ENCODE assay signal across 8 cellular contexts in genomic region chr19:15249912-15250634, GRCh38. TPM values are rescaled to one million over a fixed set of nuclear protein-coding genes. Genes with fewer than 3 reads are reported as not detected.
DNase-seq lines count a peak whose midpoint lies in the region; ATAC-seq lines count a peak whose summit lies in the region.

No MANE protein-coding gene starts in this region.

- no peak overlapping the region for H3K27ac Mint-ChIP-seq in activated T-helper 1 cell treated with anti-CD3 and anti-CD28 coated beads, Interleukin-12 subunit alpha, Interleukin-12 subunit beta, Interleukin-2, Interleukin-4 antibody, amounts not matched to agents 30 ng/mL and 10 ng/mL and 1 ng/mL, durations not matched to agents 14 hours and 24 hours and 36 hours

- H3K4me1 ChIP-seq in urinary bladder (ENCODE audit: insufficient read depth), result no peaks in the 10 kb centered on the region

- 23% methylated on average over 15 of the region's 15 CpGs for WGBS in urinary bladder

- H3K27ac ChIP-seq in epithelial cell of prostate (peak overlapping the region; percentile 19), urinary bladder (ENCODE audit: low read depth) (peak overlapping the region; percentile 73)

- H3K9me3 Mint-ChIP-seq in activated T-helper 1 cell treated with anti-CD3 and anti-CD28 coated beads, Interleukin-12 subunit alpha, Interleukin-12 subunit beta, Interleukin-2, Interleukin-4 antibody, amounts not matched to agents 30 ng/mL and 10 ng/mL and 1 ng/mL, durations not matched to agents 14 hours and 24 hours and 36 hours, result no peaks in the 10 kb centered on the region

- ATAC-seq in HG03457 (IDR thresholded peaks at IDR 0.05; ENCODE audit: unreplicated experiment) (no peak), HG02571 (IDR thresholded peaks at IDR 0.05; ENCODE audit: unreplicated experiment) (no peak), GM18858 (IDR thresholded peaks at IDR 0.05; ENCODE audit: unreplicated experiment) (no peak)

- H3K4me3 Mint-ChIP-seq in activated T-helper 1 cell treated with anti-CD3 and anti-CD28 coated beads, Interleukin-12 subunit alpha, Interleukin-12 subunit beta, Interleukin-2, Interleukin-4 antibody, amounts not matched to agents 30 ng/mL and 10 ng/mL and 1 ng/mL, durations not matched to agents 14 hours and 24 hours and 36 hours, result no peak overlapping the region

- no peaks in the 10 kb centered on the region for H3K27me3 Mint-ChIP-seq in activated T-helper 1 cell treated with anti-CD3 and anti-CD28 coated beads, Interleukin-12 subunit alpha, Interleukin-12 subunit beta, Interleukin-2, Interleukin-4 antibody, amounts not matched to agents 30 ng/mL and 10 ng/mL and 1 ng/mL, durations not matched to agents 14 hours and 24 hours and 36 hours (ENCODE audit: insufficient read depth)

- intact Hi-C loops in activated T-helper 1 cell treated with anti-CD3 and anti-CD28 coated beads, Interleukin-12 subunit alpha, Interleukin-12 subunit beta, Interleukin-2, Interleukin-4 antibody, amounts not matched to agents 30 ng/mL and 10 ng/mL and 1 ng/mL, durations not matched to agents 14 hours and 24 hours and 36 hours (cut with micrococcal nuclease), result no loop called here

- H3K4me3 ChIP-seq in urinary bladder (ENCODE audit: low read depth, low read length), result no peak overlapping the region

- H3K4me1 Mint-ChIP-seq in activated T-helper 1 cell treated with anti-CD3 and anti-CD28 coated beads, Interleukin-12 subunit alpha, Interleukin-12 subunit beta, Interleukin-2, Interleukin-4 antibody, amounts not matched to agents 30 ng/mL and 10 ng/mL and 1 ng/mL, durations not matched to agents 14 hours and 24 hours and 36 hours (ENCODE audit: low read depth), result no peaks in the 10 kb centered on the region

- peaks cover under 1% of the 10 kb centered on the region for H3K36me3 ChIP-seq in urinary bladder (ENCODE audit: insufficient read depth)

- DNase-seq in NCI-H460 (ENCODE audit: extremely low read depth, low read depth), result peak; percentile 66
- no peak for DNase-seq in epithelial cell of prostate (ENCODE audit: low read depth, low spot score)
- DNase-seq in myocyte (ENCODE audit: low read depth), result peak; percentile 92
- DNase-seq in activated T-helper 1 cell treated with anti-CD3 and anti-CD28 coated beads, Interleukin-12 subunit alpha, Interleukin-12 subunit beta, Interleukin-2, Interleukin-4 antibody, amounts not matched to agents 30 ng/mL and 10 ng/mL and 1 ng/mL, durations not matched to agents 14 hours and 24 hours and 36 hours (ENCODE audit: low spot score), result no peak

- peaks cover 23% of the 10 kb centered on the region for H3K36me3 Mint-ChIP-seq in activated T-helper 1 cell treated with anti-CD3 and anti-CD28 coated beads, Interleukin-12 subunit alpha, Interleukin-12 subunit beta, Interleukin-2, Interleukin-4 antibody, amounts not matched to agents 30 ng/mL and 10 ng/mL and 1 ng/mL, durations not matched to agents 14 hours and 24 hours and 36 hours (ENCODE audit: low read depth)

RNA-seq across cellular contexts. Expression of gene EPHX3, which starts 17.8 kb away (rescaled TPM):
- 0.17 and 0.22 TPM in 2 replicates for total RNA-seq in NCI-H460 (2014; rRNA removed; shearing (Covaris generic))
- polyA plus RNA-seq in NCI-H460 (2014; cell fraction: nucleus; rRNA removed), result not detected in 2 replicates
- total RNA-seq in myocyte (0.16 TPM in 1 of 2 replicates, not detected in the other), urinary bladder (0.74 TPM)
- polyA plus RNA-seq in myocyte (2012), result 0.14 TPM
- polyA plus RNA-seq in urinary bladder, result 1.6 TPM
- total RNA-seq in activated T-helper 1 cell treated with anti-CD3 and anti-CD28 coated beads, Interleukin-12 subunit alpha, Interleukin-12 subunit beta, Interleukin-2, Interleukin-4 antibody, amounts not matched to agents 30 ng/mL and 10 ng/mL and 1 ng/mL, durations not matched to agents 14 hours and 24 hours and 36 hours, result 0.20 TPM in 1 of 2 replicates, not detected in the other

RNA-seq across cellular contexts. Expression of gene NOTCH3, which starts 49.3 kb away (rescaled TPM):
- 47.3 and 50.5 TPM in 2 replicates for total RNA-seq in NCI-H460 (2014; rRNA removed; shearing (Covaris generic))
- polyA plus RNA-seq in NCI-H460 (2014; cell fraction: nucleus; rRNA removed), result 65.2 and 79.2 TPM in 2 replicates
- total RNA-seq in myocyte (76.1 and 159 TPM in 2 replicates), urinary bladder (53.6 TPM)
- 29.4 TPM for polyA plus RNA-seq in myocyte (2012)
- polyA plus RNA-seq in urinary bladder, result 35.9 TPM
- total RNA-seq in activated T-helper 1 cell treated with anti-CD3 and anti-CD28 coated beads, Interleukin-12 subunit alpha, Interleukin-12 subunit beta, Interleukin-2, Interleukin-4 antibody, amounts not matched to agents 30 ng/mL and 10 ng/mL and 1 ng/mL, durations not matched to agents 14 hours and 24 hours and 36 hours, result not detected in 2 replicates

Comparison
In these comparisons a context has a peak if more than half of its experiments do, and no peak if none do; other contexts are left out.
1. DNase-seq: peak in NCI-H460 (single experiment) and myocyte (single experiment); none in epithelial cell of prostate (single experiment) and activated T-helper 1 cell treated with anti-CD3 and anti-CD28 coated beads, Interleukin-12 subunit alpha, Interleukin-12 subunit beta, Interleukin-2, Interleukin-4 antibody, amounts not matched to agents 30 ng/mL and 10 ng/mL and 1 ng/mL, durations not matched to agents 14 hours and 24 hours and 36 hours (single experiment).
2. RNA of gene NOTCH3, which starts 49.3 kb away (total RNA-seq): 76.1 to 159 TPM in myocyte, 53.6 TPM in urinary bladder (single experiment) and 47.3 to 50.5 TPM in NCI-H460; not detected in activated T-helper 1 cell treated with anti-CD3 and anti-CD28 coated beads, Interleukin-12 subunit alpha, Interleukin-12 subunit beta, Interleukin-2, Interleukin-4 antibody, amounts not matched to agents 30 ng/mL and 10 ng/mL and 1 ng/mL, durations not matched to agents 14 hours and 24 hours and 36 hours; every median in the first group is over 10 times any median in the second.